8 cellular contexts compared by ENCODE assay signal in genomic region chr15:49154799-49155109, GRCh38. TPM values are rescaled to one million over a fixed set of nuclear protein-coding genes. Genes with fewer than 3 reads are reported as not detected.
DNase-seq lines count a peak whose midpoint lies in the region; ATAC-seq and TF ChIP-seq lines count a peak whose summit lies in the region.

No MANE protein-coding gene starts in this region.

- peak overlapping the region; percentile 92 to 93 for H3K9ac ChIP-seq in mucosa of rectum (ENCODE audit: low read depth in 1 of 2, low read length in 2 of 2)

- H3K27me3 ChIP-seq in CD8-positive, alpha-beta T cell (ENCODE audit: insufficient read depth, low read length) = no peaks in the 10 kb centered on the region
- H3K27me3 ChIP-seq in brain microvascular endothelial cell (replicated peaks) (no peaks in the 10 kb centered on the region), mucosa of rectum (ENCODE audit: control insufficient read depth in 2 of 2, insufficient read depth in 2 of 2, low read length in 2 of 2) (no peaks in the 10 kb centered on the region)

- CTCF ChIA-PET in CD8-positive, alpha-beta T cell (lab: Charles Lee) = interaction anchor here (1.2 kb wide), 1 partner anchor 9 kb away, joined by 4 read pairs; no protein-coding TSS in a partner anchor

- no peaks in the 10 kb centered on the region for H3K9me3 Mint-ChIP-seq in CD8-positive, alpha-beta T cell

- H3K4me1 Mint-ChIP-seq in CD8-positive, alpha-beta T cell (ENCODE audit: low read depth) = peaks cover 57% of the 10 kb centered on the region

- H3K4me3 Mint-ChIP-seq in CD8-positive, alpha-beta T cell = peak overlapping the region; percentile 99

- peaks cover 36% of the 10 kb centered on the region for H3K4me1 ChIP-seq in CD8-positive, alpha-beta T cell (ENCODE audit: insufficient read depth, low read length)
- peaks cover 11 to 12% of the 10 kb centered on the region in 2 donors for H3K4me1 ChIP-seq in mucosa of rectum (ENCODE audit: control insufficient read depth in 2 of 2, insufficient read depth in 2 of 2, low read length in 2 of 2)

- H3K4me3 ChIP-seq in CD8-positive, alpha-beta T cell (ENCODE audit: low read depth, low read length) = peak overlapping the region; percentile 83
- H3K4me3 ChIP-seq in brain microvascular endothelial cell (ENCODE audit: low read depth, low read length) (peak overlapping the region; percentile 82), mucosa of rectum (ENCODE audit: low read length in 2 of 2) (peak overlapping the region; percentile 86 to 93)

- TF ChIP-seq CTCF in CD8-positive, alpha-beta T cell (IDR thresholded peaks at IDR 0.05) = no peak
- no peak for TF ChIP-seq CTCF in brain microvascular endothelial cell (IDR thresholded peaks at IDR 0.05; ENCODE audit: low read depth, low read length, missing control alignments)

- H3K36me3 ChIP-seq in CD8-positive, alpha-beta T cell (ENCODE audit: insufficient read depth, low read length) = no peaks in the 10 kb centered on the region
- H3K36me3 ChIP-seq in brain microvascular endothelial cell (replicated peaks) (no peaks in the 10 kb centered on the region), mucosa of rectum (ENCODE audit: control insufficient read depth in 2 of 2, insufficient read depth in 2 of 2, low read length in 2 of 2) (no peaks in the 10 kb centered on the region)

- no peak for DNase-seq in CD8-positive, alpha-beta T cell
- DNase-seq in brain microvascular endothelial cell (no peak), cortex of kidney (lab: John Stamatoyannopoulos, UW) (no peak), GDM1 (lab: John Stamatoyannopoulos, UW) (no peak), dedifferentiated amniotic fluid mesenchymal stem cell (ENCODE audit: extremely low spot score) (no peak)

- H3K27ac Mint-ChIP-seq in CD8-positive, alpha-beta T cell = peak overlapping the region; percentile 98

- no peaks in the 10 kb centered on the region for H3K27me3 Mint-ChIP-seq in CD8-positive, alpha-beta T cell (ENCODE audit: low read depth)

- in situ Hi-C loops in brain microvascular endothelial cell (cut with HindIII; ENCODE audit: low pct_ligation_motif_present, low sequenced_read_pairs) = no loop called here

- POLR2A ChIA-PET in CD8-positive, alpha-beta T cell (lab: Charles Lee) = interaction anchor here (0.7 to 2.9 kb wide), 5 partner anchors 13 to 468 kb away, joined by 3 to 27 read pairs (median 10); partner anchors contain the start of genes DTWD1, EID1, FAM227B and GALK2

- intact Hi-C loops in CD8-positive, alpha-beta T cell (cut with DNase I, micrococcal nuclease) = loop anchor here (1.0 to 10.0 kb wide), 13 partner anchors 16 to 1754 kb away; partner anchors contain the start of genes AP4E1 (in 2 of the 2), CEP152 (in 2 of the 2), EID1 (in 2 of the 2) and GALK2 (in 2 of the 2)

- peak overlapping the region; percentile 83 for H3K27ac ChIP-seq in CD8-positive, alpha-beta T cell (ENCODE audit: low read depth, low read length)
- H3K27ac ChIP-seq in brain microvascular endothelial cell = peak overlapping the region; percentile 76
- peak overlapping the region; percentile 77 to 78 for H3K27ac ChIP-seq in mucosa of rectum (ENCODE audit: low read depth in 2 of 2, low read length in 2 of 2)

- no peaks in the 10 kb centered on the region for H3K9me3 ChIP-seq in CD8-positive, alpha-beta T cell (ENCODE audit: low read length)
- no peaks in the 10 kb centered on the region for H3K9me3 ChIP-seq in mucosa of rectum (ENCODE audit: control insufficient read depth in 2 of 2, low read length in 2 of 2)

- ATAC-seq in CD8-positive, alpha-beta T cell = no peak
- ATAC-seq in HG03196 (IDR thresholded peaks at IDR 0.05; ENCODE audit: unreplicated experiment) (peak; percentile 6), HG03039 (IDR thresholded peaks at IDR 0.05; ENCODE audit: unreplicated experiment) (no peak)

- H3K36me3 Mint-ChIP-seq in CD8-positive, alpha-beta T cell = peaks cover 14% of the 10 kb centered on the region

RNA-seq across cellular contexts. Expression of gene COPS2, which starts 0.6 kb away (rescaled TPM):
- 100 to 1,000 TPM; 147 to 159 TPM for total RNA-seq in CD8-positive, alpha-beta T cell

RNA-seq across cellular contexts. Expression of gene GALK2, which starts 15.3 kb away (rescaled TPM):
- total RNA-seq in CD8-positive, alpha-beta T cell = 10 to 100 TPM in 1 of 2 experiments, 1 to 10 TPM in 1; 7.7 to 10.7 TPM
